Comparison of ENCODE assay signal across 8 cellular contexts in the genomic region with DNA sequence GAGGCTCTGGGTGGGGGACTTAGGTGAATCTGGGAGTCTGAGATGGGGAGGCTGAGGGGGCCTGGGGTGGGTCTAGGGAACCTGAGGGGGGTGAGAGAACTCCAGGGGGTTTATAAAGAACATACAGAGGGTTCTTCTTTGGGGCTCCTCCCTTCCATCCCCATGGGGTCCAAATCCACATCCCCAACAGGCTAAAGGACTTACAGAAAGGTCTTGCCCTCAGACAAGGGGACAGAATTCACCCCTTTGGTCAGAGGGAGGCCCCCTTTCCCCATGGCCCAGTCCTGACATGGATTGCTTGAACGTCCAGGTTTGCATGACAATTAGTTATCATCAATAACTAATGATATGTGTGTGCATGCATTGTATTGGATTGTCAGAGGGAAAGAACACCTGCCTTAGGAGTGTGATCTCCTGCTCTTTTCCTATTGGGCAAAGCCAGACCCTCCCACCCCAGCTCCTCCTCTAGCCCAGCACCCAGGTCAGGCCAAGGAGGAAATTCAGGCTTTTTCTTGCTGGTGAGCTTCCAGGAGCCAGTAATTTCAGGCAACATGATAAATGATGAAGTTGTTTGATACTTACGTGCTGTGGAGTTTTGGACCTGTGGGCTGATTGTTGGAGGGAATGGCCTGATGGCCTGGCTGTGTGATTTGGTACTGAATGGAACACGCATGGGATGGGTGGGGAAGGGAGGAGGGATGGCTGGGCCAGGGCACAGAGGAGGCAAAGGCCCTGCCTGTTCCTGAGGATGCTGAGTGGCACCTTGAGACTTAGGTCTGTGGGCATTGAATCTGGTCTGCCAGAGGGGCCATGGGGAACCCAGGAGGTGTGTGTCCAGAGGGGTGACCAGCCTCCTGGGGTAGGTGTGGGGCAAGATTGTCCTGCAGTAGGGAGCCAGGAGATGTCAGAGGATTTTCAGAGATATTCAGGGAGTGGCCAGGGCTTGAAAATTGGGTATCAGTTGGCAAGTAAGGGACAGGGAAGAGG. TPM values are rescaled to one million over a fixed set of nuclear protein-coding genes. Genes with fewer than 3 reads are reported as not detected.
DNase-seq lines count a peak whose midpoint lies in the region; ATAC-seq and TF ChIP-seq lines count a peak whose summit lies in the region.

No MANE protein-coding gene starts in this region.

- H3K36me3 ChIP-seq in left ventricle myocardium inferior, result no peaks in the 10 kb centered on the region
- H3K36me3 ChIP-seq in RWPE2 (ENCODE audit: low read depth), result no peaks in the 10 kb centered on the region
- no peaks in the 10 kb centered on the region for H3K36me3 ChIP-seq in sigmoid colon

- DNase-seq in left ventricle myocardium inferior, result no peak
- no peak for DNase-seq in left cardiac atrium
- no peak for DNase-seq in RWPE2 (ENCODE audit: low spot score)
- no peak for DNase-seq in fibroblast of pulmonary artery (ENCODE audit: low read depth)
- DNase-seq in sigmoid colon, result no peak

- H3K9me3 ChIP-seq in left ventricle myocardium inferior (replicated peaks) (no peaks in the 10 kb centered on the region), RWPE2 (ENCODE audit: severe bottlenecking) (no peaks in the 10 kb centered on the region), sigmoid colon (no peaks in the 10 kb centered on the region)

- TF ChIP-seq EP300 in sigmoid colon (IDR thresholded peaks at IDR 0.05), result no peak

- H3K27me3 ChIP-seq in left ventricle myocardium inferior (ENCODE audit: low read depth) (no peaks in the 10 kb centered on the region), RWPE2 (ENCODE audit: insufficient read depth, poor library complexity, severe bottlenecking) (no peaks in the 10 kb centered on the region), sigmoid colon (no peaks in the 10 kb centered on the region)

- TF ChIP-seq POLR2A in sigmoid colon (IDR thresholded peaks at IDR 0.05), result no peak

- H3K27ac ChIP-seq in left ventricle myocardium inferior (replicated peaks) (peak overlapping the region; percentile 89), RWPE2 (ENCODE audit: poor library complexity, severe bottlenecking) (peak overlapping the region; percentile 24), sigmoid colon (peak overlapping the region; percentile 86 to 94 (median 90))

- TF ChIP-seq CTCF in left ventricle myocardium inferior (IDR thresholded peaks at IDR 0.05; ENCODE audit: borderline replicate concordance), result no peak
- TF ChIP-seq CTCF in RWPE2 (IDR thresholded peaks at IDR 0.05; ENCODE audit: poor library complexity, severe bottlenecking), result no peak
- TF ChIP-seq CTCF in fibroblast of pulmonary artery (IDR thresholded peaks at IDR 0.05; ENCODE audit: low read length, missing control alignments), result no peak
- no peak for TF ChIP-seq CTCF in sigmoid colon (IDR thresholded peaks at IDR 0.05)

- WGBS in sigmoid colon, 2 donors, result 13 to 47% methylated on average over 3 of the region's 3 CpGs

- H3K4me3 ChIP-seq in left ventricle myocardium inferior (peak overlapping the region; percentile 87), RWPE2 (ENCODE audit: severe bottlenecking) (peak overlapping the region; percentile 74), fibroblast of pulmonary artery (replicated peaks; ENCODE audit: low read depth, low read length) (peak overlapping the region; percentile 74), sigmoid colon (peak overlapping the region; percentile 72 to 97 (median 92))

- ATAC-seq in left cardiac atrium, result no peak
- ATAC-seq in RWPE2 (ENCODE audit: low read depth), result no peak
- ATAC-seq in HG02798 (IDR thresholded peaks at IDR 0.05; ENCODE audit: poor library complexity, unreplicated experiment), result no peak
- no peak for ATAC-seq in HG03354 (IDR thresholded peaks at IDR 0.05; ENCODE audit: poor library complexity, severe bottlenecking, unreplicated experiment)
- no peak for ATAC-seq in HG03095 (IDR thresholded peaks at IDR 0.05; ENCODE audit: unreplicated experiment)

- intact Hi-C loops in left ventricle myocardium inferior (cut with micrococcal nuclease) (no loop called here), left cardiac atrium (cut with DNase I) (no loop called here), sigmoid colon (cut with DNase I) (loop anchor here (2.0 to 5.0 kb wide), 2 partner anchors 45 to 549 kb away; a partner anchor contains a TSS)

- peaks cover 30% of the 10 kb centered on the region for H3K4me1 ChIP-seq in left ventricle myocardium inferior
- H3K4me1 ChIP-seq in RWPE2 (ENCODE audit: insufficient read depth, poor library complexity, severe bottlenecking), result peaks cover 6% of the 10 kb centered on the region
- H3K4me1 ChIP-seq in sigmoid colon, result peaks cover 0 to 26% (median 21%) of the 10 kb centered on the region in 4 donors

RNA-seq across cellular contexts. Expression of a gene that starts 1.1 kb away (rescaled TPM):
- total RNA-seq in left ventricle myocardium inferior (6.2 TPM), left cardiac atrium (10 to 100 TPM in 1 of 2 donors, 1 to 10 TPM in 1; 7.8 to 10.2 TPM), sigmoid colon (1 to 10 TPM; 3.8 to 8.3 (median 5.9) TPM)
- 1 to 10 TPM; 1.6 to 4.8 (median 1.8) TPM for polyA plus RNA-seq in sigmoid colon

RNA-seq across cellular contexts. Expression of a gene that starts 25.3 kb away (rescaled TPM):
- total RNA-seq in left ventricle myocardium inferior, result 1.5 TPM
- total RNA-seq in left cardiac atrium, result 1 to 10 TPM; 1.9 to 3.3 TPM
- total RNA-seq in sigmoid colon, result 1 to 10 TPM in 3 of 4 donors, under 1 TPM in 1; 0.82 to 6.4 (median 4.1) TPM
- 1 to 10 TPM in 1 of 3 donors, not detected in 2; 5.0 TPM for polyA plus RNA-seq in sigmoid colon

RNA-seq across cellular contexts. Expression of a gene that starts 31.3 kb away (rescaled TPM):
- total RNA-seq in left ventricle myocardium inferior (20.0 TPM), left cardiac atrium (10 to 100 TPM; 26.8 to 66.7 TPM), sigmoid colon (10 to 100 TPM in 2 of 4 donors, 1 to 10 TPM in 1, under 1 TPM in 1; 0.82 to 28.8 (median 17.0) TPM)
- 1 to 10 TPM in 1 of 3 donors, under 1 TPM in 1, not detected in 1; 0.60 to 6.8 TPM for polyA plus RNA-seq in sigmoid colon

RNA-seq across cellular contexts. Expression of a gene that starts 45.5 kb away (rescaled TPM):
- 9.7 TPM for total RNA-seq in left ventricle myocardium inferior
- total RNA-seq in left cardiac atrium, result 10 to 100 TPM; 10.5 to 11.1 TPM
- 1 to 10 TPM; 2.5 to 7.2 (median 4.6) TPM for total RNA-seq in sigmoid colon
- 1 to 10 TPM; 2.8 to 8.9 (median 3.6) TPM for polyA plus RNA-seq in sigmoid colon

RNA-seq across cellular contexts. Expression of a gene that starts 49.3 kb away (rescaled TPM):
- total RNA-seq in left ventricle myocardium inferior, result 76.6 TPM
- total RNA-seq in left cardiac atrium, result 10 to 100 TPM; 65.3 to 76.0 TPM
- 100 to 1,000 TPM in 1 of 4 donors, 10 to 100 TPM in 3; 70.3 to 101 (median 85.6) TPM for total RNA-seq in sigmoid colon
- 10 to 100 TPM; 40.5 to 79.1 (median 63.1) TPM for polyA plus RNA-seq in sigmoid colon

Comparison
In these comparisons a context has a peak if more than half of its experiments do, and no peak if none do; other contexts are left out.
1. H3K27ac ChIP-seq: peak in every context shown above with its lines; median percentile 90 in sigmoid colon; 89 in left ventricle myocardium inferior; 24 in RWPE2.